7 cellular contexts compared by ENCODE assay signal in genomic region chr15:26114128-26114527, GRCh38.
DNase-seq lines count a peak whose midpoint lies in the region; ATAC-seq, FAIRE-seq and TF ChIP-seq lines count a peak whose summit lies in the region.
"Not testable (repeated sequence)": the region's sequence is repeated elsewhere in the genome, so short reads cannot be mapped to it uniquely, and the experiment has no call there.

No MANE protein-coding gene starts in this region.

- TF ChIP-seq POLR2A in A549 (IDR thresholded peaks at IDR 0.05; ENCODE audit: low read length); IMR-90 (IDR thresholded peaks at IDR 0.05; ENCODE audit: low read depth, low read length); K562 (conservative IDR thresholded peaks at IDR 0.05); HepG2 (IDR thresholded peaks at IDR 0.05; ENCODE audit: insufficient read depth in 1 of 2, low read depth in 2 of 2, low read length in 2 of 2): not testable (repeated sequence)
- peak; percentile 9 for TF ChIP-seq POLR2A in testis (IDR thresholded peaks at IDR 0.05)

- H3K4me1 ChIP-seq in A549; GM23338 (ENCODE audit: insufficient read depth); IMR-90 (ENCODE audit: control insufficient read depth, insufficient read depth, low read length); K562 (replicated peaks in 1 of 2; ENCODE audit: control insufficient read depth in 2 of 2, insufficient read depth in 2 of 2, low read length in 2 of 2); HepG2 (ENCODE audit: insufficient read depth, low read length); neural progenitor cell; testis: not testable (repeated sequence)

- H3K14ac ChIP-seq in IMR-90 (replicated peaks; ENCODE audit: low read depth, low read length), result not testable (repeated sequence)

- H3K4me3 Mint-ChIP-seq in GM23338, result not testable (repeated sequence)
- H3K4me3 Mint-ChIP-seq in neural progenitor cell, result peak overlapping the region; percentile 30

- ATAC-seq in A549; GM23338; IMR-90 (ENCODE audit: low read depth); K562; HepG2: not testable (repeated sequence)

- H3K4ac ChIP-seq in IMR-90 (ENCODE audit: low read depth, low read length), result not testable (repeated sequence)

- TF ChIP-seq CTCF in A549 (IDR thresholded peaks at IDR 0.05); GM23338 (conservative IDR thresholded peaks at IDR 0.05; ENCODE audit: low read depth in 2 of 2); IMR-90 (conservative IDR thresholded peaks at IDR 0.05; ENCODE audit: low read depth, low read length); K562 (IDR thresholded peaks at IDR 0.05 in 2 of 3, conservative IDR thresholded peaks at IDR 0.05 in 1 of 3; ENCODE audit: insufficient read depth in 2 of 3, low read depth in 1 of 3, low read length in 3 of 3); HepG2 (CRISPR knock-in tag; IDR thresholded peaks at IDR 0.05); neural progenitor cell (IDR thresholded peaks at IDR 0.05); testis (IDR thresholded peaks at IDR 0.05): not testable (repeated sequence)

- FAIRE-seq in A549 (lab: Jason Lieb, UNC); K562 (lab: Jason Lieb, UNC); HepG2 (lab: Jason Lieb, UNC): not testable (repeated sequence)

- H2AK5ac ChIP-seq in IMR-90 (ENCODE audit: low read depth, low read length), result not testable (repeated sequence)

- not testable (repeated sequence) for H3K27me3 Mint-ChIP-seq in GM23338 (ENCODE audit: insufficient read depth, low read depth, poor library complexity); neural progenitor cell (ENCODE audit: insufficient read depth, low read depth)

- H2AK9ac ChIP-seq in IMR-90 (replicated peaks; ENCODE audit: low read depth, low read length, poor library complexity), result not testable (repeated sequence)

- not testable (repeated sequence) for H3K9me1 ChIP-seq in IMR-90 (ENCODE audit: insufficient read depth, low read length); K562 (ENCODE audit: control insufficient read depth, insufficient read depth, low read length)

- H4K5ac ChIP-seq in IMR-90 (ENCODE audit: low read depth, low read length), result not testable (repeated sequence)

- not testable (repeated sequence) for H3K9me2 ChIP-seq in GM23338 (ENCODE audit: insufficient read depth)

- WGBS in A549 (ENCODE audit: missing lambda C conversion rate), result 26% methylated on average over 8 of the region's 8 CpGs
- 50% methylated on average over 5 of the region's 8 CpGs; no CpG with 5 or more reads in 1 of the 2 experiments for WGBS in IMR-90 (ENCODE audit: extremely low coverage in 2 of 2, insufficient read length in 1 of 2), 2 experiments
- 7% methylated on average over 8 of the region's 8 CpGs for WGBS in K562 (ENCODE audit: insufficient coverage, low coverage, missing lambda C conversion rate)
- 37% methylated on average over 6 of the region's 8 CpGs for WGBS in HepG2 (ENCODE audit: low lambda C conversion rate)
- 64 to 77% methylated on average over 8 of the region's 8 CpGs for WGBS in testis, 2 donors

- intact Hi-C loops in IMR-90 (cut with micrococcal nuclease); K562 (cut with micrococcal nuclease); HepG2 (cut with micrococcal nuclease; ENCODE audit: unreplicated experiment); testis (cut with DNase I; ENCODE audit: low total_unique reads): not testable (repeated sequence)

- H3K79me1 ChIP-seq in IMR-90 (ENCODE audit: low read depth in 1 of 2, low read length in 2 of 2), result not testable (repeated sequence)

- H3K79me2 ChIP-seq in GM23338 (replicated peaks; ENCODE audit: insufficient read depth); K562 (ENCODE audit: control insufficient read depth, insufficient read depth, low read length); HepG2 (ENCODE audit: insufficient read depth, low read length); neural progenitor cell (ENCODE audit: low read depth): not testable (repeated sequence)

- not testable (repeated sequence) for H2BK120ac ChIP-seq in IMR-90 (ENCODE audit: low read depth, low read length)

- not testable (repeated sequence) for H2BK20ac ChIP-seq in IMR-90 (ENCODE audit: low read depth, low read length)

- not testable (repeated sequence) for H3K56ac ChIP-seq in IMR-90 (ENCODE audit: extremely low read depth, insufficient read depth, low read length)

- not testable (repeated sequence) for H3K27me3 ChIP-seq in GM23338 (ENCODE audit: insufficient read depth); IMR-90 (ENCODE audit: control insufficient read depth, insufficient read depth, low read length); HepG2 (ENCODE audit: control insufficient read depth in 1 of 2, insufficient read depth in 2 of 2, low read length in 2 of 2); neural progenitor cell; testis
- peaks cover 0 to 11% of the 10 kb centered on the region in 2 experiments; a peak in 1 of 5 replicates for H3K27me3 ChIP-seq in K562 (ENCODE audit: control insufficient read depth in 2 of 2, insufficient read depth in 2 of 2, low read length in 2 of 2)

- POLR2A ChIA-PET in A549 (lab: Yijun Ruan, JAX), result interaction anchor here (0.7 kb wide), 1 partner anchor 32 kb away, joined by 3 read pairs; no protein-coding TSS in a partner anchor
- POLR2A ChIA-PET in IMR-90 (lab: Charles Lee; ENCODE audit: unreplicated experiment); HepG2 (lab: Yijun Ruan, JAX): not testable (repeated sequence)
- POLR2A ChIA-PET in K562 (lab: Yijun Ruan, JAX), result interaction anchor here (0.7 to 0.8 kb wide), 2 partner anchors 10 to 23 kb away, joined by 3 to 4 read pairs; no protein-coding TSS in a partner anchor

- peak overlapping the region; percentile 84; the same call in 1 of the 2 replicates for H2AFZ ChIP-seq in GM23338
- not testable (repeated sequence) for H2AFZ ChIP-seq in IMR-90 (replicated peaks; ENCODE audit: low read length, poor library complexity); K562 (ENCODE audit: low read depth, low read length); HepG2 (ENCODE audit: low read length); neural progenitor cell (replicated peaks)

- H4K8ac ChIP-seq in IMR-90 (ENCODE audit: low read depth in 2 of 2, low read length in 2 of 2), result not testable (repeated sequence)

- not testable (repeated sequence) for H3K18ac ChIP-seq in IMR-90 (ENCODE audit: low read depth, low read length)

- not testable (repeated sequence) for H3K9me3 ChIP-seq in A549; IMR-90 (ENCODE audit: control insufficient read depth, insufficient read depth, low read length); K562 (replicated peaks; ENCODE audit: control insufficient read depth, insufficient read depth, low read depth, low read length); neural progenitor cell (ENCODE audit: low read depth); testis
- peaks cover 12% of the 10 kb centered on the region; the same call in 1 of the 2 replicates for H3K9me3 ChIP-seq in HepG2 (ENCODE audit: low read length)

- H3F3A ChIP-seq in GM23338 (replicated peaks; ENCODE audit: low read depth); neural progenitor cell (ENCODE audit: low read depth): not testable (repeated sequence)

- not testable (repeated sequence) for BruUV-seq in IMR-90 (replicated peaks; lab: Mats Ljungman, UMichigan); K562 (replicated peaks; lab: Mats Ljungman, UMichigan); HepG2 (replicated peaks; lab: Mats Ljungman, UMichigan)

- H3K23ac ChIP-seq in IMR-90 (ENCODE audit: low read depth, low read length), result not testable (repeated sequence)

- TF ChIP-seq EP300 in A549 (IDR thresholded peaks at IDR 0.05); K562 (IDR thresholded peaks at IDR 0.05; ENCODE audit: low read length); HepG2 (IDR thresholded peaks at IDR 0.05; ENCODE audit: low read depth in 2 of 2, low read length in 2 of 2); HepG2 (CRISPR knock-in tag; IDR thresholded peaks at IDR 0.05; ENCODE audit: borderline replicate concordance): not testable (repeated sequence)

- not testable (repeated sequence) for H3K27ac Mint-ChIP-seq in GM23338
- peak overlapping the region; percentile 78 for H3K27ac Mint-ChIP-seq in neural progenitor cell

- CTCF ChIA-PET in A549 (lab: Yijun Ruan, JAX); IMR-90 (lab: Yijun Ruan, JAX); K562 (lab: Yijun Ruan, JAX; ENCODE audit: low intra/inter-chr PET ratio); HepG2 (lab: Yijun Ruan, JAX; ENCODE audit: low intra/inter-chr PET ratio, low total read pairs): not testable (repeated sequence)

- H3K36me3 Mint-ChIP-seq in GM23338 (ENCODE audit: low read depth); neural progenitor cell: not testable (repeated sequence)

- not testable (repeated sequence) for TF ChIP-seq RAD21 in A549 (conservative IDR thresholded peaks at IDR 0.05 in 1 of 2, IDR thresholded peaks at IDR 0.05 in 1 of 2); IMR-90 (IDR thresholded peaks at IDR 0.05; ENCODE audit: low read length); K562 (CRISPR knock-in tag; conservative IDR thresholded peaks at IDR 0.05 in 1 of 2, IDR thresholded peaks at IDR 0.05 in 1 of 2); HepG2 (CRISPR knock-in tag; IDR thresholded peaks at IDR 0.05)

- in situ Hi-C loops in IMR-90 (cut with MboI; ENCODE audit: low sequenced_read_pairs); K562 (cut with MboI); HepG2 (cut with HindIII; ENCODE audit: extremely low pct_ligation_motif_present, low pct_unique_long_range_greater_than_20kb): not testable (repeated sequence)

- not testable (repeated sequence) for H3K27ac ChIP-seq in A549; GM23338 (ENCODE audit: low read depth); IMR-90 (ENCODE audit: insufficient read depth, low read length); K562 (ENCODE audit: extremely low read depth, low read depth, low read length); HepG2 (ENCODE audit: extremely low read length, insufficient read depth, low read length); neural progenitor cell; testis

- H2BK5ac ChIP-seq in IMR-90 (ENCODE audit: low read depth, low read length, poor library complexity, severe bottlenecking), result not testable (repeated sequence)

- not testable (repeated sequence) for H3K4me3 ChIP-seq in A549; GM23338; IMR-90 (ENCODE audit: insufficient read depth, low read depth, low read length); K562; HepG2 (replicated peaks in 1 of 3; ENCODE audit: insufficient read depth in 1 of 3, low read depth in 2 of 3, low read length in 3 of 3); neural progenitor cell
- peak overlapping the region in 1 of 2 donors; percentile 34 for H3K4me3 ChIP-seq in testis

- H4K20me1 ChIP-seq in GM23338 (replicated peaks; ENCODE audit: insufficient read depth); IMR-90 (ENCODE audit: insufficient read depth, low read length); K562 (replicated peaks; ENCODE audit: control insufficient read depth, insufficient read depth, low read length); HepG2 (ENCODE audit: insufficient read depth, low read length); neural progenitor cell (ENCODE audit: low read depth): not testable (repeated sequence)

- H4K91ac ChIP-seq in IMR-90 (ENCODE audit: insufficient read depth, low read depth, low read length), result not testable (repeated sequence)

- not testable (repeated sequence) for H3K9ac ChIP-seq in IMR-90 (ENCODE audit: low read depth, low read length); K562 (ENCODE audit: insufficient read depth in 1 of 2, low read depth in 2 of 2, low read length in 2 of 2); HepG2 (ENCODE audit: insufficient read depth, low read depth, low read length); neural progenitor cell

- not testable (repeated sequence) for DNase-seq in A549 (ENCODE audit: low read depth in 1 of 2, low spot score in 1 of 2); GM23338 (ENCODE audit: low spot score); IMR-90; K562 (ENCODE audit: extremely low read depth in 1 of 4, low spot score in 3 of 4); HepG2 (ENCODE audit: low spot score); neural progenitor cell (ENCODE audit: low spot score)
- peak; percentile 59 for DNase-seq in testis

- not testable (repeated sequence) for H2BK15ac ChIP-seq in IMR-90 (ENCODE audit: low read depth, low read length)

- not testable (repeated sequence) for H3K36me3 ChIP-seq in GM23338 (ENCODE audit: insufficient read depth); IMR-90 (ENCODE audit: control insufficient read depth, insufficient read depth, low read length); K562 (ENCODE audit: control insufficient read depth, insufficient read depth, low read length); HepG2 (replicated peaks in 1 of 2; ENCODE audit: control insufficient read depth in 1 of 2, insufficient read depth in 2 of 2, low read length in 2 of 2); neural progenitor cell; testis (ENCODE audit: low read depth, missing control alignments)

- not testable (repeated sequence) for H3K9me3 Mint-ChIP-seq in GM23338
- H3K9me3 Mint-ChIP-seq in neural progenitor cell, result peaks cover 13% of the 10 kb centered on the region

- not testable (repeated sequence) for H3K4me2 ChIP-seq in A549; GM23338; IMR-90 (ENCODE audit: low read depth, low read length); K562 (ENCODE audit: insufficient read depth, low read length); HepG2 (ENCODE audit: low read depth, low read length); neural progenitor cell

- not testable (repeated sequence) for H3K4me1 Mint-ChIP-seq in GM23338
- peaks cover 33% of the 10 kb centered on the region for H3K4me1 Mint-ChIP-seq in neural progenitor cell

- dilution Hi-C loops in IMR-90 (cut with HindIII; ENCODE audit: low sequenced_read_pairs, unreplicated experiment), result not testable (repeated sequence)
